Comparison of ENCODE assay signal across 31 cellular contexts in genomic region chr10:34872820-34873219, GRCh38.
"Had no signal": no experiment of that assay in that cellular context is flagged by ENCODE, and none has a peak within 500 bp of the region (broad histone marks: within the 10 kb centered on the region; RNA-seq: fewer than 3 reads in every experiment).

No MANE protein-coding gene starts in this region.

- H3K27ac ChIP-seq: adrenal gland, body of pancreas, esophagus muscularis mucosa, foreskin keratinocyte, gastrocnemius medialis, heart left ventricle had no signal

- DNase-seq: activated CD4-positive, alpha-beta memory T cell treated with anti-CD3 and anti-CD28 coated beads for 36 hours; activated CD4-positive, alpha-beta T cell treated with anti-CD3 and anti-CD28 coated beads for 36 hours; activated CD4-positive, alpha-beta T cell treated with anti-CD3 and anti-CD28 coated beads, Interleukin-2, amount 10 ng/mL, durations not matched to agents 24 days and 14 days; activated CD4-positive, CD25-positive, alpha-beta regulatory T cell; activated CD4-positive, CD25-positive, alpha-beta regulatory T cell treated with anti-CD3 and anti-CD28 coated beads, Interleukin-2, amount 50 U/mL, for 72 hours; activated CD8-positive, alpha-beta memory T cell treated with anti-CD3 and anti-CD28 coated beads, Interleukin-2, amount 10 ng/mL, durations not matched to agents 7 days and 5 days; activated CD8-positive, alpha-beta memory T cell treated with anti-CD3 and anti-CD28 coated beads, Interleukin-2, amount 50 U/mL, for 4 hours; activated CD8-positive, alpha-beta T cell treated with anti-CD3 and anti-CD28 coated beads, Interleukin-2, amount 10 ng/mL, durations not matched to agents 7 days and 5 days; activated effector memory CD4-positive, alpha-beta T cell treated with anti-CD3 and anti-CD28 coated beads, Interleukin-2, amount 50 U/mL, for 16 hours; activated naive CD4-positive, alpha-beta T cell treated with anti-CD3 and anti-CD28 coated beads for 36 hours; activated naive CD8-positive, alpha-beta T cell treated with anti-CD3 and anti-CD28 coated beads for 36 hours; activated naive CD8-positive, alpha-beta T cell treated with anti-CD3 and anti-CD28 coated beads, Interleukin-2, amount 50 U/mL, for 24 hours; activated T-cell treated with anti-CD3 and anti-CD28 coated beads, Interleukin-2, amount 50 U/mL, for 1 hour; activated T-cell treated with anti-CD3 and anti-CD28 coated beads, Interleukin-2, amount 50 U/mL, for 48 hours; adrenal gland; amygdala; body of pancreas; caudate nucleus; cortex of kidney; dermis blood vessel endothelial cell; effector CD4-positive, alpha-beta T cell; effector memory CD8-positive, alpha-beta T cell; erythroblast; foreskin keratinocyte; gastrocnemius medialis; glutamatergic neuron; heart left ventricle had no signal

- H3K4me1 Mint-ChIP-seq: activated CD8-positive, alpha-beta memory T cell treated with anti-CD3 and anti-CD28 coated beads, Interleukin-2, amount 10 ng/mL, durations not matched to agents 7 days and 5 days; activated naive CD8-positive, alpha-beta T cell treated with anti-CD3 and anti-CD28 coated beads, Interleukin-2, amount 50 U/mL, for 24 hours had no signal

- H3K27ac Mint-ChIP-seq: activated CD4-positive, alpha-beta memory T cell treated with anti-CD3 and anti-CD28 coated beads for 36 hours; activated CD4-positive, alpha-beta T cell treated with anti-CD3 and anti-CD28 coated beads for 36 hours; activated CD4-positive, alpha-beta T cell treated with anti-CD3 and anti-CD28 coated beads, Interleukin-2, amount 10 ng/mL, durations not matched to agents 24 days and 14 days; activated CD8-positive, alpha-beta memory T cell treated with anti-CD3 and anti-CD28 coated beads, Interleukin-2, amount 10 ng/mL, durations not matched to agents 7 days and 5 days; activated CD8-positive, alpha-beta T cell treated with anti-CD3 and anti-CD28 coated beads, Interleukin-2, amount 10 ng/mL, durations not matched to agents 7 days and 5 days; activated naive CD4-positive, alpha-beta T cell treated with anti-CD3 and anti-CD28 coated beads for 36 hours; activated naive CD4-positive, alpha-beta T cell treated with anti-CD3 and anti-CD28 coated beads, Interleukin-2, amount 50 U/mL, for 24 hours; activated naive CD8-positive, alpha-beta T cell treated with anti-CD3 and anti-CD28 coated beads for 36 hours; activated naive CD8-positive, alpha-beta T cell treated with anti-CD3 and anti-CD28 coated beads, Interleukin-2, amount 50 U/mL, for 24 hours; activated T-helper 1 cell treated with anti-CD3 and anti-CD28 coated beads, Interleukin-12 subunit alpha, Interleukin-12 subunit beta, Interleukin-2, Interleukin-4 antibody, amounts not matched to agents 30 ng/mL and 10 ng/mL and 1 ng/mL, durations not matched to agents 14 hours and 24 hours and 36 hours; activated T-helper 2 cell treated with anti-CD3 and anti-CD28 coated beads, Interferon-gamma antibody, Interleukin-2, Interleukin-4, amounts not matched to agents 10 μg/mL and 5 μg/mL and 100 μg/mL, durations not matched to agents 14 hours and 24 hours and 36 hours; effector memory CD8-positive, alpha-beta T cell had no signal

- ATAC-seq: activated CD4-positive, alpha-beta T cell treated with anti-CD3 and anti-CD28 coated beads for 36 hours; activated CD8-positive, alpha-beta memory T cell treated with anti-CD3 and anti-CD28 coated beads, Interleukin-2, amount 10 ng/mL, durations not matched to agents 7 days and 5 days; activated CD8-positive, alpha-beta T cell treated with anti-CD3 and anti-CD28 coated beads, Interleukin-2, amount 10 ng/mL, durations not matched to agents 7 days and 5 days; activated naive CD8-positive, alpha-beta T cell treated with anti-CD3 and anti-CD28 coated beads, Interleukin-2, amount 50 U/mL, for 24 hours; body of pancreas; effector memory CD8-positive, alpha-beta T cell; foreskin keratinocyte; gastrocnemius medialis; heart left ventricle had no signal

- H3K4me3 Mint-ChIP-seq: activated CD4-positive, alpha-beta memory T cell treated with anti-CD3 and anti-CD28 coated beads for 36 hours; activated CD4-positive, alpha-beta T cell treated with anti-CD3 and anti-CD28 coated beads for 36 hours; activated CD4-positive, alpha-beta T cell treated with anti-CD3 and anti-CD28 coated beads, Interleukin-2, amount 10 ng/mL, durations not matched to agents 24 days and 14 days; activated CD8-positive, alpha-beta memory T cell treated with anti-CD3 and anti-CD28 coated beads, Interleukin-2, amount 10 ng/mL, durations not matched to agents 7 days and 5 days; activated CD8-positive, alpha-beta T cell treated with anti-CD3 and anti-CD28 coated beads, Interleukin-2, amount 10 ng/mL, durations not matched to agents 7 days and 5 days; activated naive CD4-positive, alpha-beta T cell treated with anti-CD3 and anti-CD28 coated beads for 36 hours; activated naive CD4-positive, alpha-beta T cell treated with anti-CD3 and anti-CD28 coated beads, Interleukin-2, amount 50 U/mL, for 24 hours; activated naive CD8-positive, alpha-beta T cell treated with anti-CD3 and anti-CD28 coated beads for 36 hours; activated naive CD8-positive, alpha-beta T cell treated with anti-CD3 and anti-CD28 coated beads, Interleukin-2, amount 50 U/mL, for 24 hours; activated T-helper 1 cell treated with anti-CD3 and anti-CD28 coated beads, Interleukin-12 subunit alpha, Interleukin-12 subunit beta, Interleukin-2, Interleukin-4 antibody, amounts not matched to agents 30 ng/mL and 10 ng/mL and 1 ng/mL, durations not matched to agents 14 hours and 24 hours and 36 hours; effector memory CD8-positive, alpha-beta T cell had no signal

- H3K4me3 ChIP-seq: adrenal gland, body of pancreas, esophagus muscularis mucosa, gastrocnemius medialis, heart left ventricle had no signal

- H3K36me3 Mint-ChIP-seq: activated CD4-positive, alpha-beta memory T cell treated with anti-CD3 and anti-CD28 coated beads for 36 hours; activated CD8-positive, alpha-beta memory T cell treated with anti-CD3 and anti-CD28 coated beads, Interleukin-2, amount 10 ng/mL, durations not matched to agents 7 days and 5 days; activated naive CD4-positive, alpha-beta T cell treated with anti-CD3 and anti-CD28 coated beads, Interleukin-2, amount 50 U/mL, for 24 hours; activated naive CD8-positive, alpha-beta T cell treated with anti-CD3 and anti-CD28 coated beads for 36 hours had no signal

- H3K9me3 ChIP-seq: adrenal gland, body of pancreas, esophagus muscularis mucosa, gastrocnemius medialis, heart left ventricle had no signal

- H3K4me1 ChIP-seq: adrenal gland, body of pancreas, esophagus muscularis mucosa, gastrocnemius medialis, heart left ventricle had no signal

- H3K9me3 Mint-ChIP-seq: activated CD4-positive, alpha-beta memory T cell treated with anti-CD3 and anti-CD28 coated beads for 36 hours; activated CD4-positive, alpha-beta T cell treated with anti-CD3 and anti-CD28 coated beads, Interleukin-2, amount 10 ng/mL, durations not matched to agents 24 days and 14 days; activated naive CD4-positive, alpha-beta T cell treated with anti-CD3 and anti-CD28 coated beads for 36 hours; activated naive CD4-positive, alpha-beta T cell treated with anti-CD3 and anti-CD28 coated beads, Interleukin-2, amount 50 U/mL, for 24 hours; activated naive CD8-positive, alpha-beta T cell treated with anti-CD3 and anti-CD28 coated beads for 36 hours; activated naive CD8-positive, alpha-beta T cell treated with anti-CD3 and anti-CD28 coated beads, Interleukin-2, amount 50 U/mL, for 24 hours; activated T-helper 1 cell treated with anti-CD3 and anti-CD28 coated beads, Interleukin-12 subunit alpha, Interleukin-12 subunit beta, Interleukin-2, Interleukin-4 antibody, amounts not matched to agents 30 ng/mL and 10 ng/mL and 1 ng/mL, durations not matched to agents 14 hours and 24 hours and 36 hours; activated T-helper 2 cell treated with anti-CD3 and anti-CD28 coated beads, Interferon-gamma antibody, Interleukin-2, Interleukin-4, amounts not matched to agents 10 μg/mL and 5 μg/mL and 100 μg/mL, durations not matched to agents 14 hours and 24 hours and 36 hours; effector memory CD8-positive, alpha-beta T cell had no signal

- H3K27me3 ChIP-seq: adrenal gland, body of pancreas, esophagus muscularis mucosa, foreskin keratinocyte, gastrocnemius medialis had no signal

- H3K27me3 Mint-ChIP-seq: activated CD4-positive, alpha-beta T cell treated with anti-CD3 and anti-CD28 coated beads, Interleukin-2, amount 10 ng/mL, durations not matched to agents 24 days and 14 days had no signal

- H3K36me3 ChIP-seq: adrenal gland, esophagus muscularis mucosa, gastrocnemius medialis, heart left ventricle had no signal
